9 cellular contexts compared by ENCODE assay signal in genomic region chr3:49805884-49806701, GRCh38. TPM values are rescaled to one million over a fixed set of nuclear protein-coding genes. Genes with fewer than 3 reads are reported as not detected.
DNase-seq lines count a peak whose midpoint lies in the region; ATAC-seq and TF ChIP-seq lines count a peak whose summit lies in the region.
"Had no signal": no experiment of that assay in that cellular context is flagged by ENCODE, and none has a peak within 500 bp of the region (broad histone marks: within the 10 kb centered on the region; RNA-seq: fewer than 3 reads in every experiment).

No MANE protein-coding gene starts in this region.

- intact Hi-C loops in heart left ventricle (cut with DNase I) = loop anchor here in 3 of 10 donors (2.0 to 5.0 kb wide), 2 partner anchors 33 to 121 kb away; partner anchors contain the start of gene MON1A (in 1 of the 3)

- in situ Hi-C loops in GM13976 (cut with MboI; ENCODE audit: low sequenced_read_pairs, unreplicated experiment) = no loop called here

- H3K9me3 ChIP-seq in heart left ventricle (no peaks in the 10 kb centered on the region), SJCRH30 (replicated peaks) (no peaks in the 10 kb centered on the region)

- TF ChIP-seq CTCF in GM13976 (IDR thresholded peaks at IDR 0.05; ENCODE audit: borderline replicate concordance, control extremely low read depth, extremely low read depth, insufficient read depth, missing control alignments) (no peak), heart left ventricle (IDR thresholded peaks at IDR 0.05) (no peak), omental fat pad (IDR thresholded peaks at IDR 0.05) (no peak)

- WGBS in heart left ventricle, 4 donors = 15 to 39% (median 31%) methylated on average over 5 to 11 of the region's 11 CpGs

- H3K27me3 ChIP-seq in heart left ventricle (no peaks in the 10 kb centered on the region), SJCRH30 (no peaks in the 10 kb centered on the region)

- H3K36me3 ChIP-seq in heart left ventricle = peaks cover 0 to 35% (median 22%) of the 10 kb centered on the region in 9 donors
- no peaks in the 10 kb centered on the region for H3K36me3 ChIP-seq in SJCRH30

- ATAC-seq in heart left ventricle (peak in 2 of 4 donors; percentile 9 to 52), omental fat pad (ENCODE audit: low FRiP score) (no peak), GM19351 (IDR thresholded peaks at IDR 0.05; ENCODE audit: unreplicated experiment) (no peak), HG03135 (IDR thresholded peaks at IDR 0.05; ENCODE audit: unreplicated experiment) (no peak)

- DNase-seq in GM13976 (ENCODE audit: low spot score) (peak; percentile 73), SKM-1 treated with dmso at 0.1 percent for 144 hours (lab: John Stamatoyannopoulos, UW; ENCODE audit: unreplicated experiment) (peak; percentile 62), heart left ventricle (peak; percentile 41 to 83 (median 68)), SJCRH30 (no peak), omental fat pad (ENCODE audit: low spot score) (no peak)

- TF ChIP-seq POLR2A in heart left ventricle (IDR thresholded peaks at IDR 0.05) = no peak

- H3K4me3 ChIP-seq in heart left ventricle = peak overlapping the region in 8 of 12 donors; percentile 30 to 98 (median 84)
- H3K4me3 ChIP-seq in skin epidermis = no peak overlapping the region
- H3K4me3 ChIP-seq in SJCRH30 = no peak overlapping the region

- peaks cover 23 to 56% (median 49%) of the 10 kb centered on the region in 12 donors for H3K4me1 ChIP-seq in heart left ventricle
- peaks cover 18% of the 10 kb centered on the region for H3K4me1 ChIP-seq in SJCRH30

- H3K27ac ChIP-seq in heart left ventricle = peak overlapping the region; percentile 80 to 99 (median 98)
- H3K27ac ChIP-seq in skin epidermis = peak overlapping the region in 20 of 21 experiments; percentile 60 to 97 (median 88)
- H3K27ac ChIP-seq in SJCRH30 = no peak overlapping the region

RNA-seq across cellular contexts. Expression of gene INKA1, which starts 3.0 kb away (rescaled TPM):
- total RNA-seq in heart left ventricle = 1 to 10 TPM; 1.1 to 5.0 (median 3.3) TPM
- 1 to 10 TPM; 3.0 to 4.2 TPM for polyA plus RNA-seq in heart left ventricle
- 0.20 and 0.61 TPM in 2 replicates for total RNA-seq in SJCRH30 (2014; rRNA removed; shearing (Covaris generic))
- 1 to 10 TPM in 2 of 4 donors, under 1 TPM in 2; 0.74 to 9.9 (median 2.4) TPM for total RNA-seq in omental fat pad

RNA-seq across cellular contexts. Expression of gene CDHR4, which starts 6.4 kb away (rescaled TPM):
- total RNA-seq in heart left ventricle = not detected
- polyA plus RNA-seq in heart left ventricle = not detected
- not detected in 2 replicates for total RNA-seq in SJCRH30 (2014; rRNA removed; shearing (Covaris generic))
- 1 to 10 TPM in 1 of 4 donors, under 1 TPM in 1, not detected in 2; 0.36 to 6.0 TPM for total RNA-seq in omental fat pad
- total RNA-seq: cerebellum had no signal

RNA-seq across cellular contexts. Expression of gene UBA7, which starts 7.7 kb away (rescaled TPM):
- total RNA-seq in heart left ventricle (10 to 100 TPM; 13.7 to 72.1 (median 22.1) TPM), omental fat pad (10 to 100 TPM; 33.6 to 85.4 (median 38.1) TPM)
- 10 to 100 TPM in 1 of 2 donors, 1 to 10 TPM in 1; 8.5 to 22.8 TPM for polyA plus RNA-seq in heart left ventricle
- 0.85 and 0.99 TPM in 2 replicates for total RNA-seq in SJCRH30 (2014; rRNA removed; shearing (Covaris generic))

RNA-seq across cellular contexts. Expression of gene IP6K1, which starts 19.8 kb away (rescaled TPM):
- total RNA-seq in heart left ventricle (10 to 100 TPM; 12.6 to 36.6 (median 20.4) TPM), omental fat pad (10 to 100 TPM; 30.5 to 41.3 (median 35.8) TPM)
- 10 to 100 TPM in 1 of 2 donors, 1 to 10 TPM in 1; 8.9 to 29.3 TPM for polyA plus RNA-seq in heart left ventricle
- 28.7 and 30.3 TPM in 2 replicates for total RNA-seq in SJCRH30 (2014; rRNA removed; shearing (Covaris generic))

RNA-seq across cellular contexts. Expression of gene TRAIP, which starts 50.3 kb away (rescaled TPM):
- total RNA-seq in heart left ventricle (1 to 10 TPM in 3 of 9 donors, under 1 TPM in 5, not detected in 1; 0.37 to 6.3 (median 0.99) TPM), omental fat pad (1 to 10 TPM in 3 of 4 donors, not detected in 1; 1.0 to 1.8 (median 1.6) TPM)
- 1 to 10 TPM in 1 of 2 donors, under 1 TPM in 1; 0.72 to 1.3 TPM for polyA plus RNA-seq in heart left ventricle
- total RNA-seq in SJCRH30 (2014; rRNA removed; shearing (Covaris generic)) = 14.5 and 15.6 TPM in 2 replicates

Comparison
In these comparisons a context has a peak if more than half of its experiments do, and no peak if none do; other contexts are left out.
1. DNase-seq: peak in GM13976 (single experiment), SKM-1 treated with dmso at 0.1 percent for 144 hours (single experiment) and heart left ventricle (5 of 5); none in SJCRH30 (0 of 2) and omental fat pad (single experiment).
2. H3K4me3 ChIP-seq: peak in heart left ventricle (8 of 12); none in skin epidermis (0 of 7) and SJCRH30 (single experiment).